Comparison of ENCODE assay signal across 16 cellular contexts in the genomic region with DNA sequence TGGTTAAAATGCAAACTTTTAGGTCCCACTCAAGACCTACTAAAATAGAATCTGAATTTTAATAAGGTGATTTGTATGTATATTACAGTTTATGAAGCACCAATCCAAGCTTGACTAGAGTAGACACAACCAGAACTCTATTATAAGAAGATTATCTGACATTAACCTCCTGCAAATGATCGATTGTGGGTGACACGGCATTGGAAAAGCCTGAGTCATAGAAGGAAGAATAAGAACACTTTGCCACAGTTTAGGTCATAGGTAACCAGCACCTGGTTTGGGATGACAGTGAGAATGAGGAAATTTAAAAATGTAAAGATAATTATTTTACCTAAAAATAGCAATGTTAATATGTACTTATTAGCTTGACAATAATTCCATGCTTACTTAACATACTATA. TPM values are rescaled to one million over a fixed set of nuclear protein-coding genes. Genes with fewer than 3 reads are reported as not detected.
DNase-seq lines count a peak whose midpoint lies in the region; ATAC-seq, FAIRE-seq and TF ChIP-seq lines count a peak whose summit lies in the region.
"Had no signal": no experiment of that assay in that cellular context is flagged by ENCODE, and none has a peak within 500 bp of the region (broad histone marks: within the 10 kb centered on the region; RNA-seq: fewer than 3 reads in every experiment).

No MANE protein-coding gene starts in this region.

- no peak overlapping the region for H3K4me3 Mint-ChIP-seq in MCF 10A (ENCODE audit: unreplicated experiment)
- no peak overlapping the region for H3K4me3 Mint-ChIP-seq in dendritic cell treated with granulocyte-macrophage colony-stimulating factor and Interleukin-4, amounts not matched to agents 40 ng/mL and 50 ng/mL, for 4 days
- H3K4me3 Mint-ChIP-seq: CD8-positive, alpha-beta T cell; HFFc6 had no signal

- no peak overlapping the region for H2AFZ ChIP-seq in keratinocyte (ENCODE audit: control insufficient read depth, low read length)

- dilution Hi-C loops in keratinocyte (cut with MboI; ENCODE audit: extremely low pct_ligation_motif_present, low sequenced_read_pairs), result no loop called here

- no peaks in the 10 kb centered on the region for H3K9me1 ChIP-seq in keratinocyte (ENCODE audit: control insufficient read depth, extremely low read depth, insufficient read depth, low read length)

- no peak for ATAC-seq in HG03095 (IDR thresholded peaks at IDR 0.05; ENCODE audit: unreplicated experiment)
- no peak for ATAC-seq in left ventricle myocardium superior
- ATAC-seq: CD8-positive, alpha-beta T cell had no signal

- H4K20me1 ChIP-seq in keratinocyte (ENCODE audit: control insufficient read depth, extremely low read depth, insufficient read depth, low read length), result no peaks in the 10 kb centered on the region

- no peak overlapping the region for H3K4me2 ChIP-seq in keratinocyte (ENCODE audit: control insufficient read depth, extremely low read depth, insufficient read depth, low read depth, low read length)

- H3K27ac ChIP-seq in breast epithelium, result no peak overlapping the region
- H3K27ac ChIP-seq in keratinocyte (ENCODE audit: control insufficient read depth, insufficient read depth, low read length), result peak overlapping the region; percentile 11
- H3K27ac ChIP-seq: 22Rv1 had no signal

- no TSS peak for BruUV-seq in MCF 10A (replicated peaks; lab: Mats Ljungman, UMichigan)

- no peak for FAIRE-seq in keratinocyte (lab: Jason Lieb, UNC)
- FAIRE-seq: GM19239 had no signal

- H3K4me1 ChIP-seq in breast epithelium, result no peaks in the 10 kb centered on the region
- peaks cover 64% of the 10 kb centered on the region for H3K4me1 ChIP-seq in keratinocyte (ENCODE audit: control insufficient read depth, extremely low read depth, insufficient read depth, low read length)

- no peaks in the 10 kb centered on the region for H3K27me3 ChIP-seq in breast epithelium
- no peaks in the 10 kb centered on the region for H3K27me3 ChIP-seq in keratinocyte (ENCODE audit: control insufficient read depth, extremely low read depth, insufficient read depth, low read length)

- H3K27ac Mint-ChIP-seq in MCF 10A (ENCODE audit: low read depth, unreplicated experiment), result peak overlapping the region; percentile 24
- peak overlapping the region; percentile 77 for H3K27ac Mint-ChIP-seq in dendritic cell treated with granulocyte-macrophage colony-stimulating factor and Interleukin-4, amounts not matched to agents 40 ng/mL and 50 ng/mL, for 4 days
- H3K27ac Mint-ChIP-seq: CD8-positive, alpha-beta T cell had no signal

- DNase-seq in MCF 10A (ENCODE audit: unreplicated experiment), result no peak
- no peak for DNase-seq in breast epithelium (ENCODE audit: low spot score in 2 of 2)
- no peak for DNase-seq in keratinocyte (ENCODE audit: low read depth, low spot score)
- DNase-seq in SW480 (ENCODE audit: low spot score), result no peak
- no peak for DNase-seq in left ventricle myocardium superior
- DNase-seq: CD8-positive, alpha-beta T cell; COR-L47; DND-41; GDM1; GOT3; HFFc6 had no signal

- intact Hi-C loops in MCF 10A (cut with micrococcal nuclease) (no loop called here), breast epithelium (cut with DNase I; ENCODE audit: low total_unique reads) (no loop called here), left ventricle myocardium superior (cut with micrococcal nuclease) (no loop called here)
- intact Hi-C loops in dendritic cell treated with granulocyte-macrophage colony-stimulating factor and Interleukin-4, amounts not matched to agents 40 ng/mL and 50 ng/mL, for 4 days (cut with micrococcal nuclease), result no loop called here

- CTCF ChIA-PET in MCF 10A (lab: Yijun Ruan, JAX), result interaction anchor here (1.1 to 2.7 kb wide), 2 partner anchors 12 to 85 kb away, joined by 3 to 11 read pairs; no protein-coding TSS in a partner anchor

- H3K9ac ChIP-seq in keratinocyte (ENCODE audit: control insufficient read depth, extremely low read depth, insufficient read depth, low read length), result no peak overlapping the region

- peaks cover 7% of the 10 kb centered on the region for H3K9me3 Mint-ChIP-seq in MCF 10A (ENCODE audit: unreplicated experiment)
- no peaks in the 10 kb centered on the region for H3K9me3 Mint-ChIP-seq in dendritic cell treated with granulocyte-macrophage colony-stimulating factor and Interleukin-4, amounts not matched to agents 40 ng/mL and 50 ng/mL, for 4 days
- H3K9me3 Mint-ChIP-seq: HFFc6 had no signal

- H3K79me2 ChIP-seq in keratinocyte (ENCODE audit: control insufficient read depth, insufficient read depth, low read length), result peaks cover 88% of the 10 kb centered on the region

- H3K4me3 ChIP-seq in breast epithelium, result no peak overlapping the region
- H3K4me3 ChIP-seq in keratinocyte (ENCODE audit: control insufficient read depth in 2 of 3, extremely low read depth in 1 of 3, insufficient read depth in 2 of 3, low read depth in 1 of 3, low read length in 3 of 3), result no peak overlapping the region
- H3K4me3 ChIP-seq: HAP-1 had no signal

- POLR2A ChIA-PET in MCF 10A (lab: Yijun Ruan, JAX), result interaction anchor here (1.0 to 5.9 kb wide), 3 partner anchors 10 to 15 kb away, joined by 3 to 39 read pairs (median 3); no protein-coding TSS in a partner anchor

- H3K36me3 ChIP-seq in breast epithelium (no peaks in the 10 kb centered on the region), keratinocyte (ENCODE audit: control insufficient read depth in 2 of 2, extremely low read depth in 1 of 2, insufficient read depth in 2 of 2, low read length in 2 of 2) (peaks cover 0 to 2% of the 10 kb centered on the region in 2 experiments)
- H3K36me3 ChIP-seq: HAP-1 had no signal

- peaks cover 53% of the 10 kb centered on the region for H3K4me1 Mint-ChIP-seq in MCF 10A (ENCODE audit: insufficient read depth, unreplicated experiment)
- peaks cover 57% of the 10 kb centered on the region for H3K4me1 Mint-ChIP-seq in dendritic cell treated with granulocyte-macrophage colony-stimulating factor and Interleukin-4, amounts not matched to agents 40 ng/mL and 50 ng/mL, for 4 days (ENCODE audit: low read depth)

- H3K9me3 ChIP-seq in breast epithelium (no peaks in the 10 kb centered on the region), keratinocyte (ENCODE audit: control insufficient read depth, low read depth, low read length) (no peaks in the 10 kb centered on the region)
- H3K9me3 ChIP-seq: HAP-1 had no signal

- H3K27me3 Mint-ChIP-seq in MCF 10A (ENCODE audit: insufficient read depth, unreplicated experiment), result no peaks in the 10 kb centered on the region
- H3K27me3 Mint-ChIP-seq in dendritic cell treated with granulocyte-macrophage colony-stimulating factor and Interleukin-4, amounts not matched to agents 40 ng/mL and 50 ng/mL, for 4 days, result no peaks in the 10 kb centered on the region

- H3K36me3 Mint-ChIP-seq in MCF 10A (ENCODE audit: insufficient read depth, unreplicated experiment), result peaks cover 5% of the 10 kb centered on the region
- peaks cover 26% of the 10 kb centered on the region for H3K36me3 Mint-ChIP-seq in dendritic cell treated with granulocyte-macrophage colony-stimulating factor and Interleukin-4, amounts not matched to agents 40 ng/mL and 50 ng/mL, for 4 days (ENCODE audit: low read depth)
- H3K36me3 Mint-ChIP-seq: CD8-positive, alpha-beta T cell had no signal

- TF ChIP-seq POLR2A in breast epithelium (IDR thresholded peaks at IDR 0.05), result no peak

- TF ChIP-seq CTCF in MCF 10A (IDR thresholded peaks at IDR 0.05; ENCODE audit: unreplicated experiment), result no peak
- no peak for TF ChIP-seq CTCF in breast epithelium (IDR thresholded peaks at IDR 0.05)
- no peak for TF ChIP-seq CTCF in keratinocyte (optimal IDR thresholded peaks at IDR 0.05 in 1 of 3, IDR thresholded peaks at IDR 0.05 in 1 of 3, conservative IDR thresholded peaks at IDR 0.05 in 1 of 3; ENCODE audit: extremely low read depth in 1 of 3, insufficient read depth in 2 of 3, low read length in 3 of 3)

RNA-seq across cellular contexts. Expression of a gene that starts 15.2 kb away (rescaled TPM):
- 74.8 and 83.7 TPM in 2 replicates for total RNA-seq in MCF 10A (2022)
- 10 to 100 TPM; 32.4 to 59.7 (median 54.4) TPM for total RNA-seq in breast epithelium
- polyA plus RNA-seq in keratinocyte, result 19.5 to 29.7 TPM (median 28.9 TPM) in 3 replicates
- polyA plus RNA-seq in keratinocyte (2011; ENCODE audit: low read depth), result 22.1 TPM
- 11.6 and 23.3 TPM in 2 replicates for polyA plus RNA-seq in keratinocyte (2011; cell fraction: cytosol; rRNA removed)
- 34.6 and 37.1 TPM in 2 replicates for polyA plus RNA-seq in keratinocyte (2011; cell fraction: nucleus; rRNA removed)
- 12.8 and 36.2 TPM in 2 replicates for polyA plus RNA-seq in keratinocyte (2012; ENCODE audit: low replicate concordance)
- 30.0 to 73.6 TPM (median 44.4 TPM) in 3 replicates for polyA minus RNA-seq in keratinocyte
- 24.0 TPM for polyA minus RNA-seq in keratinocyte (2011; cell fraction: cytosol; rRNA and poly(A)+ RNA removed)
- 35.7 and 84.4 TPM in 2 replicates for polyA minus RNA-seq in keratinocyte (2011; cell fraction: nucleus; rRNA and poly(A)+ RNA removed)
- total RNA-seq in left ventricle myocardium superior, result 12.8 TPM
- total RNA-seq: CD8-positive, alpha-beta T cell had no signal
